ENCODE assay signal across 28 cellular contexts in genomic region chr5:73256462-73257260, GRCh38.
DNase-seq lines count a peak whose midpoint lies in the region; FAIRE-seq and TF ChIP-seq lines count a peak whose summit lies in the region.
"Had no signal": no experiment of that assay in that cellular context is flagged by ENCODE, and none has a peak within 500 bp of the region (broad histone marks: within the 10 kb centered on the region; RNA-seq: fewer than 3 reads in every experiment).

No MANE protein-coding gene starts in this region.

- no peaks in the 10 kb centered on the region for H3K9me1 ChIP-seq in endothelial cell of umbilical vein (replicated peaks; ENCODE audit: control insufficient read depth, extremely low read depth, insufficient read depth, low read length)

- DNase-seq in HFFc6 (peak; percentile 15), RKO (ENCODE audit: low spot score) (peak; percentile 87), endothelial cell of umbilical vein (ENCODE audit: low read depth, low spot score) (no peak), renal cortical epithelial cell (ENCODE audit: low read depth) (peak; percentile 21), activated T-cell treated with anti-CD3 and anti-CD28 coated beads for 4 hours (no peak), Peyer's patch (no peak)
- no peak for DNase-seq in central memory CD4-positive, alpha-beta T cell
- DNase-seq: activated CD4-positive, alpha-beta T cell treated with anti-CD3 and anti-CD28 coated beads for 36 hours; activated CD8-positive, alpha-beta T cell treated with anti-CD3 and anti-CD28 coated beads, Interleukin-2, amount 10 ng/mL, durations not matched to agents 7 days and 5 days; DMS153; effector memory CD4-positive, alpha-beta T cell; esophagus squamous epithelium; gastrocnemius medialis; GF-D8; left cardiac atrium; natural killer cell; NCI-H1092 treated with DMSO at 0.1 percent for 48 hours; NCI-H1694 treated with DMSO at 0.1 percent for 48 hours; NCI-H446 treated with DMSO at 0.1 percent for 48 hours; NCI-H82; stimulated activated CD4-positive, alpha-beta T cell treated with anti-CD3 and anti-CD28 coated beads, Interleukin-15, amount 100 ng/mL, for 24 hours; stimulated activated CD4-positive, alpha-beta T cell treated with anti-CD3 and anti-CD28 coated beads, Interleukin-4, amount 100 ng/mL, for 4 hours; T-helper 17 cell; tibial artery had no signal

- TF ChIP-seq CTCF in HFFc6 (IDR thresholded peaks at IDR 0.05) = no peak
- TF ChIP-seq CTCF in endothelial cell of umbilical vein (IDR thresholded peaks at IDR 0.05; ENCODE audit: extremely low read depth in 1 of 2, insufficient read depth in 1 of 2, low read depth in 1 of 2, low read length in 2 of 2) = no peak
- TF ChIP-seq CTCF in Peyer's patch (IDR thresholded peaks at IDR 0.05) = no peak

- peaks cover 2% of the 10 kb centered on the region for H3K9me3 ChIP-seq in endothelial cell of umbilical vein (replicated peaks; ENCODE audit: control insufficient read depth, insufficient read depth, low read length)
- no peaks in the 10 kb centered on the region for H3K9me3 ChIP-seq in Peyer's patch
- H3K9me3 ChIP-seq: gastrocnemius medialis had no signal

- H3K36me3 Mint-ChIP-seq in HFFc6 (ENCODE audit: low read depth) = peaks cover 8% of the 10 kb centered on the region
- H3K36me3 Mint-ChIP-seq: activated naive CD4-positive, alpha-beta T cell treated with anti-CD3 and anti-CD28 coated beads, Interleukin-2, amount 50 U/mL, for 24 hours; natural killer cell had no signal

- H3K9me3 Mint-ChIP-seq in HFFc6 = peaks cover 7% of the 10 kb centered on the region
- H3K9me3 Mint-ChIP-seq: activated naive CD4-positive, alpha-beta T cell treated with anti-CD3 and anti-CD28 coated beads, Interleukin-2, amount 50 U/mL, for 24 hours; activated T-helper 2 cell treated with anti-CD3 and anti-CD28 coated beads, Interferon-gamma antibody, Interleukin-2, Interleukin-4, amounts not matched to agents 10 μg/mL and 5 μg/mL and 100 μg/mL, durations not matched to agents 14 hours and 24 hours and 36 hours had no signal

- no peak for FAIRE-seq in endothelial cell of umbilical vein (lab: Jason Lieb, UNC)
- FAIRE-seq: colon had no signal

- H3K27ac ChIP-seq in endothelial cell of umbilical vein (ENCODE audit: insufficient read depth, low read depth, low read length) (no peak overlapping the region), Peyer's patch (no peak overlapping the region)
- H3K27ac ChIP-seq: esophagus squamous epithelium, gastrocnemius medialis, tibial artery had no signal

- CTCF ChIA-PET in endothelial cell of umbilical vein (lab: Charles Lee) = interaction anchor here (1.8 kb wide), 1 partner anchor 40 kb away, joined by 6 read pairs; no protein-coding TSS in a partner anchor

- no peak overlapping the region for H3K4me3 Mint-ChIP-seq in HFFc6
- H3K4me3 Mint-ChIP-seq: activated CD4-positive, alpha-beta T cell treated with anti-CD3 and anti-CD28 coated beads for 36 hours; activated CD8-positive, alpha-beta T cell treated with anti-CD3 and anti-CD28 coated beads, Interleukin-2, amount 10 ng/mL, durations not matched to agents 7 days and 5 days; activated naive CD4-positive, alpha-beta T cell treated with anti-CD3 and anti-CD28 coated beads, Interleukin-2, amount 50 U/mL, for 24 hours; natural killer cell; T-helper 17 cell had no signal

- dilution Hi-C loops in endothelial cell of umbilical vein (cut with MboI; ENCODE audit: extremely low pct_ligation_motif_present, low sequenced_read_pairs) = no loop called here

- H4K20me1 ChIP-seq in endothelial cell of umbilical vein (replicated peaks; ENCODE audit: control insufficient read depth, extremely low read depth, insufficient read depth, low read length) = no peaks in the 10 kb centered on the region

- no peak overlapping the region for H3K9ac ChIP-seq in endothelial cell of umbilical vein (replicated peaks; ENCODE audit: extremely low read depth, insufficient read depth, low read length)

- POLR2A ChIA-PET in endothelial cell of umbilical vein (lab: Charles Lee) = no interaction called here

- intact Hi-C loops in endothelial cell of umbilical vein (cut with micrococcal nuclease) = no loop called here

- H3K4me2 ChIP-seq in endothelial cell of umbilical vein (ENCODE audit: insufficient read depth, low read length) = no peak overlapping the region

- H3K36me3 ChIP-seq in endothelial cell of umbilical vein (ENCODE audit: control insufficient read depth in 2 of 2, extremely low read depth in 1 of 2, insufficient read depth in 2 of 2, low read length in 2 of 2) (no peaks in the 10 kb centered on the region), Peyer's patch (no peaks in the 10 kb centered on the region)
- H3K36me3 ChIP-seq: esophagus squamous epithelium, gastrocnemius medialis, tibial artery had no signal

- BruUV-seq in endothelial cell of umbilical vein (replicated peaks; lab: Mats Ljungman, UMichigan) = no TSS peak

- no peaks in the 10 kb centered on the region; the same call in 1 of the 2 replicates for H3K4me1 Mint-ChIP-seq in HFFc6 (ENCODE audit: low read depth)
- H3K4me1 Mint-ChIP-seq: activated CD4-positive, alpha-beta T cell treated with anti-CD3 and anti-CD28 coated beads for 36 hours; activated naive CD4-positive, alpha-beta T cell treated with anti-CD3 and anti-CD28 coated beads, Interleukin-2, amount 50 U/mL, for 24 hours; natural killer cell; T-helper 17 cell had no signal

- H3K4me3 ChIP-seq in endothelial cell of umbilical vein (replicated peaks in 1 of 3; ENCODE audit: insufficient read depth in 1 of 3, low read depth in 1 of 3, low read length in 3 of 3) (no peak overlapping the region), Peyer's patch (no peak overlapping the region)
- H3K4me3 ChIP-seq: esophagus squamous epithelium, gastrocnemius medialis, lung, tibial artery had no signal

- no peak overlapping the region for H2AFZ ChIP-seq in endothelial cell of umbilical vein (ENCODE audit: low read depth, low read length)

- H3K27me3 Mint-ChIP-seq in HFFc6 (ENCODE audit: insufficient read depth) = peaks cover 11% of the 10 kb centered on the region

- no peaks in the 10 kb centered on the region for H3K79me2 ChIP-seq in endothelial cell of umbilical vein (ENCODE audit: control insufficient read depth, insufficient read depth, low read length)

- no peaks in the 10 kb centered on the region for H3K4me1 ChIP-seq in endothelial cell of umbilical vein (ENCODE audit: control insufficient read depth, extremely low read depth, insufficient read depth, low read length)
- H3K4me1 ChIP-seq in Peyer's patch = no peaks in the 10 kb centered on the region
- H3K4me1 ChIP-seq: esophagus squamous epithelium, gastrocnemius medialis, tibial artery had no signal

- H3K27me3 ChIP-seq in endothelial cell of umbilical vein (ENCODE audit: control insufficient read depth in 2 of 2, insufficient read depth in 2 of 2, low read length in 2 of 2) (peaks cover 43 to 53% of the 10 kb centered on the region in 2 experiments), Peyer's patch (no peaks in the 10 kb centered on the region)
- H3K27me3 ChIP-seq: esophagus squamous epithelium had no signal

- TF ChIP-seq POLR2A in endothelial cell of umbilical vein (IDR thresholded peaks at IDR 0.05; ENCODE audit: low read depth, low read length) = no peak
- TF ChIP-seq POLR2A in Peyer's patch (IDR thresholded peaks at IDR 0.05) = no peak

- no peak overlapping the region for H3K27ac Mint-ChIP-seq in HFFc6
- H3K27ac Mint-ChIP-seq: activated CD4-positive, alpha-beta T cell treated with anti-CD3 and anti-CD28 coated beads for 36 hours; activated CD8-positive, alpha-beta T cell treated with anti-CD3 and anti-CD28 coated beads, Interleukin-2, amount 10 ng/mL, durations not matched to agents 7 days and 5 days; activated naive CD4-positive, alpha-beta T cell treated with anti-CD3 and anti-CD28 coated beads, Interleukin-2, amount 50 U/mL, for 24 hours; activated T-helper 2 cell treated with anti-CD3 and anti-CD28 coated beads, Interferon-gamma antibody, Interleukin-2, Interleukin-4, amounts not matched to agents 10 μg/mL and 5 μg/mL and 100 μg/mL, durations not matched to agents 14 hours and 24 hours and 36 hours; natural killer cell; T-helper 17 cell had no signal

TF ChIP-seq in endothelial cell of umbilical vein, 7 proteins besides CTCF, POLR2A, EP300 and RAD21:
- no peak for TF ChIP-seq EZH2 (IDR thresholded peaks at IDR 0.05; ENCODE audit: borderline replicate concordance, low read depth, low read length, severe bottlenecking)
- no peak for TF ChIP-seq JUN (IDR thresholded peaks at IDR 0.05; ENCODE audit: borderline replicate concordance, insufficient read depth, insufficient read length, low read depth)
- no peak for TF ChIP-seq GATA2 (IDR thresholded peaks at IDR 0.05; ENCODE audit: insufficient read depth, insufficient read length, low read depth, low read length)
- TF ChIP-seq MAX (IDR thresholded peaks at IDR 0.05; ENCODE audit: insufficient read depth, insufficient read length) = no peak
- TF ChIP-seq FOS (IDR thresholded peaks at IDR 0.05; ENCODE audit: borderline replicate concordance, insufficient read depth, low read length) = peak; percentile 36

Comparison
In these comparisons a context has a peak if more than half of its experiments do, and no peak if none do; other contexts are left out.
1. DNase-seq: peak in HFFc6 (single experiment), RKO (single experiment) and renal cortical epithelial cell (single experiment); none in endothelial cell of umbilical vein (single experiment), central memory CD4-positive, alpha-beta T cell (single experiment), activated T-cell treated with anti-CD3 and anti-CD28 coated beads for 4 hours (single experiment) and Peyer's patch (0 of 3).